Comparison of ENCODE assay signal across 1 cellular context in the genomic region with DNA sequence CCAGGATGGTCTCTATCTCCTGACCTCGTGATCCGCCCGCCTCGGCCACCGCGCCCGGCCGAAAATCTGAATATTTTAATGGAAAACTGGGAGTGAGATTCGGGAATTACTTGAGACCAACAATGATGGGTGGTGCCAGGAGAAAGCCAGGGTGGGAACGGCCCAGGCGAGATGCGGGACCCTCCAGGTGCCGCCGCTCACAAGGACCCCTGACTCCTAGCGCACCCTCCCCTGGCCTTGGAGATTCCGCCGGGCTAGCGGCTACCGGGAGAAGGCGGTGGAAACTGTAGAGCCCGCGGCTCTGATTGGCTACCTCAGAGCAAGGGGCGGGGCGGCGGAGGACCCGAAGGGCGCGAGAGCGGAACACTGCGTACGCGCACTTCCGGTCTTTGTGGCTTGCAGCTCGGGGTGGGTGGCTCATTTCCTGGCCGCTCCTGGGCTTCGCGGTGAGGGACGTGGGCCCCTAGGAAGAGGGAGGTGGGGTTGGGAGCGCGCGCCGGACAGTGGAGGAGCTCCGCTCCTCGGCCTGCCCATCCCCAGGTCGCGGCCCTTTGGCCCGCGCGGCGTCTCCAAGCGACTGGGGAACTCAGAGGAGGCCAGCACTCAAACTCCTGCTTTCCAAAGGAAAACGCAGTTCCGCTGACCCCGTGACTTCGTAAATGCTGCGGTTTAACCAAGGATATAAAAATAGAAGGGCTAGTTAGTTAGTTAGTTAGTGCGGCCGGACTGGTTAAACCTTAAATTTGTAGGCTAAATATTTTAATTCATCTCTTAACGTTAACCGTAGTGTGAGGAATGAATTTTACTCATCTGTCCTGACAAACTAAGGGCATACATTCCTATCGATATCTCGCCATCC.
TF ChIP-seq lines count a peak whose summit lies in the region.

A gene (plus strand): TSS at position 371 of the 859 bp plus-strand sequence. CDS start 1,437 bp downstream, outside the sequence.

TF ChIP-seq in K562, 482 proteins besides CTCF, POLR2A, EP300 and RAD21 (continued from another document and continues in another):
- TF ChIP-seq, protein P1, sequence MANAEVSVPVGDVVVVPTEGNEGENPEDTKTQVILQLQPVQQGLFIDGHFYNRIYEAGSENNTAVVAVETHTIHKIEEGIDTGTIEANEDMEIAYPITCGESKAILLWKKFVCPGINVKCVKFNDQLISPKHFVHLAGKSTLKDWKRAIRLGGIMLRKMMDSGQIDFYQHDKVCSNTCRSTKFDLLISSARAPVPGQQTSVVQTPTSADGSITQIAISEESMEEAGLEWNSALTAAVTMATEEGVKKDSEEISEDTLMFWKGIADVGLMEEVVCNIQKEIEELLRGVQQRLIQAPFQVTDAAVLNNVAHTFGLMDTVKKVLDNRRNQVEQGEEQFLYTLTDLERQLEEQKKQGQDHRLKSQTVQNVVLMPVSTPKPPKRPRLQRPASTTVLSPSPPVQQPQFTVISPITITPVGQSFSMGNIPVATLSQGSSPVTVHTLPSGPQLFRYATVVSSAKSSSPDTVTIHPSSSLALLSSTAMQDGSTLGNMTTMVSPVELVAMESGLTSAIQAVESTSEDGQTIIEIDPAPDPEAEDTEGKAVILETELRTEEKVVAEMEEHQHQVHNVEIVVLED (CRISPR knock-in tag; IDR thresholded peaks at IDR 0.05) = peak; percentile 64; the same call in 1 of the 2 replicates
- TF ChIP-seq NFIC (IDR thresholded peaks at IDR 0.05) = 0 out of 2 replicates have a peak, but pooled peaks have one; percentile 10
- TF ChIP-seq, protein P2, sequence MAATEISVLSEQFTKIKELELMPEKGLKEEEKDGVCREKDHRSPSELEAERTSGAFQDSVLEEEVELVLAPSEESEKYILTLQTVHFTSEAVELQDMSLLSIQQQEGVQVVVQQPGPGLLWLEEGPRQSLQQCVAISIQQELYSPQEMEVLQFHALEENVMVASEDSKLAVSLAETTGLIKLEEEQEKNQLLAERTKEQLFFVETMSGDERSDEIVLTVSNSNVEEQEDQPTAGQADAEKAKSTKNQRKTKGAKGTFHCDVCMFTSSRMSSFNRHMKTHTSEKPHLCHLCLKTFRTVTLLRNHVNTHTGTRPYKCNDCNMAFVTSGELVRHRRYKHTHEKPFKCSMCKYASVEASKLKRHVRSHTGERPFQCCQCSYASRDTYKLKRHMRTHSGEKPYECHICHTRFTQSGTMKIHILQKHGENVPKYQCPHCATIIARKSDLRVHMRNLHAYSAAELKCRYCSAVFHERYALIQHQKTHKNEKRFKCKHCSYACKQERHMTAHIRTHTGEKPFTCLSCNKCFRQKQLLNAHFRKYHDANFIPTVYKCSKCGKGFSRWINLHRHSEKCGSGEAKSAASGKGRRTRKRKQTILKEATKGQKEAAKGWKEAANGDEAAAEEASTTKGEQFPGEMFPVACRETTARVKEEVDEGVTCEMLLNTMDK (IDR thresholded peaks at IDR 0.05; ENCODE audit: borderline replicate concordance, insufficient read depth, low read depth, low read length, poor library complexity, severe bottlenecking) = no peak
- no peak for TF ChIP-seq KAT2B (IDR thresholded peaks at IDR 0.05; ENCODE audit: low read depth, low read length)
- TF ChIP-seq, protein P3, sequence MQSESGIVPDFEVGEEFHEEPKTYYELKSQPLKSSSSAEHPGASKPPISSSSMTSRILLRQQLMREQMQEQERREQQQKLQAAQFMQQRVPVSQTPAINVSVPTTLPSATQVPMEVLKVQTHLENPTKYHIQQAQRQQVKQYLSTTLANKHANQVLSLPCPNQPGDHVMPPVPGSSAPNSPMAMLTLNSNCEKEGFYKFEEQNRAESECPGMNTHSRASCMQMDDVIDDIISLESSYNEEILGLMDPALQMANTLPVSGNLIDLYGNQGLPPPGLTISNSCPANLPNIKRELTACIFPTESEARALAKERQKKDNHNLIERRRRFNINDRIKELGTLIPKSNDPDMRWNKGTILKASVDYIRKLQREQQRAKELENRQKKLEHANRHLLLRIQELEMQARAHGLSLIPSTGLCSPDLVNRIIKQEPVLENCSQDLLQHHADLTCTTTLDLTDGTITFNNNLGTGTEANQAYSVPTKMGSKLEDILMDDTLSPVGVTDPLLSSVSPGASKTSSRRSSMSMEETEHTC (IDR thresholded peaks at IDR 0.05) = no peak
- TF ChIP-seq RBM17 (IDR thresholded peaks at IDR 0.05; ENCODE audit: borderline replicate concordance, low read depth, low read length) = no peak
- TF ChIP-seq ZFP1 (CRISPR knock-in tag; IDR thresholded peaks at IDR 0.05) = peak; percentile 36; the same call in 1 of the 2 replicates
- TF ChIP-seq, protein P4, sequence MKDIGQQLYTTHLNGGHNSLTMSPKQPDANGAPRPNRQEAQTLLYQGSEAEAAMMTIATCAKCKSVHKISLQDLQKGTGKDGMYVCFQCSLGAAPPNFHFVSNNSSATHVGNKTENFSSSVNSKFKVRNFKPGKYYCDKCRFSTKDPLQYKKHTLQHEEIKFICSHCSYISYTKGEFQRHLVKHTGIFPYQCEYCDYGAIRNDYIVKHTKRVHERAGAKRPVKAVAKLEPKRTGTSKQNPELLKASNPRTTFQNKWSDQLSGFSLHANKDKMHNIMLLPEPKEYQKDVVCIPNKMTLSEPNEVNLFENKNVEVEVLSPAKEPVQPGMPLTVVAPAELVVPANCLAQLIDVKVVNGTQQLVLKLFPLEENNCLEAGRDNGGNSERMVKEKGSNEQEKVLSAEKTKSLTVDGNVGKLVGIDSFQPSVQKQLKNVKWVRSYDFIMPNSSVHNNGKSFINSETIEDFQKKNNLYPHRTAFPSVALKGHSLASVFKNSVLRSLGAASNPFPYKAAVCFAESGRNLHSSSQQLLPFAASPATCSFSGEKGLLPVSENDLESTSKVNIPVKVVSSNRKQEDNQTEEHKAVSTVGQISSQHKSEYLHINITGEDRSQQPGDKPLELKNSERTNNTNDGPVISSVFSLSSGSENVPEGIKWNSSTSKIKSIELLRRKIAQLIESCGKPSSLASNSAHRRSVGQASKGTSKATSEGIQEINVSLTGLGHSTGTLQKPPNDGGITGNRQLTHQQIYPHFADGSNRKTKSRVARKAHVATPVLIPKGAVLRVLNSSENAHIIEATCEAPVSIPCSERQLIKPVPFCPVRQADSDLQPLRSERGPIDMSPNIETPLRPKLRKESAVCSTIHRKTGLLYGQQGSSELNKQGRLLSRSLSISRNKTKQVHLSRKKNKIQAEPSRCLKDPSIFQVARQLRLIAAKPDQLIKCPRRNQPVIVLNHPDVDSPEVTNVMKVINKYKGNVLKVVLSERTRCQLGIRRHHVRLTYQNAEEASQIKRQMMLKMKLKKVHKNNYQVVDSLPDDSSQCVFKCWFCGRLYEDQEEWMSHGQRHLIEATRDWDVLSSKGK (CRISPR knock-in tag; IDR thresholded peaks at IDR 0.05) = no peak
- TF ChIP-seq FIP1L1 (IDR thresholded peaks at IDR 0.05; ENCODE audit: low read depth, low read length, poor library complexity, severe bottlenecking) = no peak
- TF ChIP-seq ZNF239 (CRISPR knock-in tag; IDR thresholded peaks at IDR 0.05) = 0 out of 2 replicates have a peak, but pooled peaks have one; percentile 37
- no peak for TF ChIP-seq CHD4 (IDR thresholded peaks at IDR 0.05; ENCODE audit: insufficient read depth, insufficient replicate concordance, low read depth, low read length, poor library complexity, severe bottlenecking)
- no peak; the same call in 1 of the 2 replicates for TF ChIP-seq JUN (IDR thresholded peaks at IDR 0.05; ENCODE audit: borderline replicate concordance, low read depth, low read length)
- no peak for TF ChIP-seq JUN (CRISPR knock-in tag; IDR thresholded peaks at IDR 0.05; ENCODE audit: borderline replicate concordance)
- no peak for TF ChIP-seq ZNF431 (CRISPR knock-in tag; IDR thresholded peaks at IDR 0.05)
- peak; percentile 7 for TF ChIP-seq DACH1 (IDR thresholded peaks at IDR 0.05; ENCODE audit: partially characterized antibody)
- TF ChIP-seq, protein P5, sequence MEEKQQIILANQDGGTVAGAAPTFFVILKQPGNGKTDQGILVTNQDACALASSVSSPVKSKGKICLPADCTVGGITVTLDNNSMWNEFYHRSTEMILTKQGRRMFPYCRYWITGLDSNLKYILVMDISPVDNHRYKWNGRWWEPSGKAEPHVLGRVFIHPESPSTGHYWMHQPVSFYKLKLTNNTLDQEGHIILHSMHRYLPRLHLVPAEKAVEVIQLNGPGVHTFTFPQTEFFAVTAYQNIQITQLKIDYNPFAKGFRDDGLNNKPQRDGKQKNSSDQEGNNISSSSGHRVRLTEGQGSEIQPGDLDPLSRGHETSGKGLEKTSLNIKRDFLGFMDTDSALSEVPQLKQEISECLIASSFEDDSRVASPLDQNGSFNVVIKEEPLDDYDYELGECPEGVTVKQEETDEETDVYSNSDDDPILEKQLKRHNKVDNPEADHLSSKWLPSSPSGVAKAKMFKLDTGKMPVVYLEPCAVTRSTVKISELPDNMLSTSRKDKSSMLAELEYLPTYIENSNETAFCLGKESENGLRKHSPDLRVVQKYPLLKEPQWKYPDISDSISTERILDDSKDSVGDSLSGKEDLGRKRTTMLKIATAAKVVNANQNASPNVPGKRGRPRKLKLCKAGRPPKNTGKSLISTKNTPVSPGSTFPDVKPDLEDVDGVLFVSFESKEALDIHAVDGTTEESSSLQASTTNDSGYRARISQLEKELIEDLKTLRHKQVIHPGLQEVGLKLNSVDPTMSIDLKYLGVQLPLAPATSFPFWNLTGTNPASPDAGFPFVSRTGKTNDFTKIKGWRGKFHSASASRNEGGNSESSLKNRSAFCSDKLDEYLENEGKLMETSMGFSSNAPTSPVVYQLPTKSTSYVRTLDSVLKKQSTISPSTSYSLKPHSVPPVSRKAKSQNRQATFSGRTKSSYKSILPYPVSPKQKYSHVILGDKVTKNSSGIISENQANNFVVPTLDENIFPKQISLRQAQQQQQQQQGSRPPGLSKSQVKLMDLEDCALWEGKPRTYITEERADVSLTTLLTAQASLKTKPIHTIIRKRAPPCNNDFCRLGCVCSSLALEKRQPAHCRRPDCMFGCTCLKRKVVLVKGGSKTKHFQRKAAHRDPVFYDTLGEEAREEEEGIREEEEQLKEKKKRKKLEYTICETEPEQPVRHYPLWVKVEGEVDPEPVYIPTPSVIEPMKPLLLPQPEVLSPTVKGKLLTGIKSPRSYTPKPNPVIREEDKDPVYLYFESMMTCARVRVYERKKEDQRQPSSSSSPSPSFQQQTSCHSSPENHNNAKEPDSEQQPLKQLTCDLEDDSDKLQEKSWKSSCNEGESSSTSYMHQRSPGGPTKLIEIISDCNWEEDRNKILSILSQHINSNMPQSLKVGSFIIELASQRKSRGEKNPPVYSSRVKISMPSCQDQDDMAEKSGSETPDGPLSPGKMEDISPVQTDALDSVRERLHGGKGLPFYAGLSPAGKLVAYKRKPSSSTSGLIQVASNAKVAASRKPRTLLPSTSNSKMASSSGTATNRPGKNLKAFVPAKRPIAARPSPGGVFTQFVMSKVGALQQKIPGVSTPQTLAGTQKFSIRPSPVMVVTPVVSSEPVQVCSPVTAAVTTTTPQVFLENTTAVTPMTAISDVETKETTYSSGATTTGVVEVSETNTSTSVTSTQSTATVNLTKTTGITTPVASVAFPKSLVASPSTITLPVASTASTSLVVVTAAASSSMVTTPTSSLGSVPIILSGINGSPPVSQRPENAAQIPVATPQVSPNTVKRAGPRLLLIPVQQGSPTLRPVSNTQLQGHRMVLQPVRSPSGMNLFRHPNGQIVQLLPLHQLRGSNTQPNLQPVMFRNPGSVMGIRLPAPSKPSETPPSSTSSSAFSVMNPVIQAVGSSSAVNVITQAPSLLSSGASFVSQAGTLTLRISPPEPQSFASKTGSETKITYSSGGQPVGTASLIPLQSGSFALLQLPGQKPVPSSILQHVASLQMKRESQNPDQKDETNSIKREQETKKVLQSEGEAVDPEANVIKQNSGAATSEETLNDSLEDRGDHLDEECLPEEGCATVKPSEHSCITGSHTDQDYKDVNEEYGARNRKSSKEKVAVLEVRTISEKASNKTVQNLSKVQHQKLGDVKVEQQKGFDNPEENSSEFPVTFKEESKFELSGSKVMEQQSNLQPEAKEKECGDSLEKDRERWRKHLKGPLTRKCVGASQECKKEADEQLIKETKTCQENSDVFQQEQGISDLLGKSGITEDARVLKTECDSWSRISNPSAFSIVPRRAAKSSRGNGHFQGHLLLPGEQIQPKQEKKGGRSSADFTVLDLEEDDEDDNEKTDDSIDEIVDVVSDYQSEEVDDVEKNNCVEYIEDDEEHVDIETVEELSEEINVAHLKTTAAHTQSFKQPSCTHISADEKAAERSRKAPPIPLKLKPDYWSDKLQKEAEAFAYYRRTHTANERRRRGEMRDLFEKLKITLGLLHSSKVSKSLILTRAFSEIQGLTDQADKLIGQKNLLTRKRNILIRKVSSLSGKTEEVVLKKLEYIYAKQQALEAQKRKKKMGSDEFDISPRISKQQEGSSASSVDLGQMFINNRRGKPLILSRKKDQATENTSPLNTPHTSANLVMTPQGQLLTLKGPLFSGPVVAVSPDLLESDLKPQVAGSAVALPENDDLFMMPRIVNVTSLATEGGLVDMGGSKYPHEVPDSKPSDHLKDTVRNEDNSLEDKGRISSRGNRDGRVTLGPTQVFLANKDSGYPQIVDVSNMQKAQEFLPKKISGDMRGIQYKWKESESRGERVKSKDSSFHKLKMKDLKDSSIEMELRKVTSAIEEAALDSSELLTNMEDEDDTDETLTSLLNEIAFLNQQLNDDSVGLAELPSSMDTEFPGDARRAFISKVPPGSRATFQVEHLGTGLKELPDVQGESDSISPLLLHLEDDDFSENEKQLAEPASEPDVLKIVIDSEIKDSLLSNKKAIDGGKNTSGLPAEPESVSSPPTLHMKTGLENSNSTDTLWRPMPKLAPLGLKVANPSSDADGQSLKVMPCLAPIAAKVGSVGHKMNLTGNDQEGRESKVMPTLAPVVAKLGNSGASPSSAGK (IDR thresholded peaks at IDR 0.05) = peak; percentile 65
- TF ChIP-seq SMC3 (conservative IDR thresholded peaks at IDR 0.05; ENCODE audit: insufficient read depth, low read depth, low read length) = no peak
- no peak for TF ChIP-seq PTBP1 (IDR thresholded peaks at IDR 0.05; ENCODE audit: low read depth, low read length)
- TF ChIP-seq HDAC2 (IDR thresholded peaks at IDR 0.05) = no peak
- TF ChIP-seq WHSC1 (IDR thresholded peaks at IDR 0.05; ENCODE audit: low read length) = no peak
- TF ChIP-seq TCF7 (IDR thresholded peaks at IDR 0.05; ENCODE audit: borderline replicate concordance) = no peak
- TF ChIP-seq KLF6 (CRISPR knock-in tag; IDR thresholded peaks at IDR 0.05; ENCODE audit: borderline replicate concordance) = 0 out of 2 replicates have a peak, but pooled peaks have one; percentile 31
- TF ChIP-seq NFE2L1 (tag; IDR thresholded peaks at IDR 0.05; ENCODE audit: borderline replicate concordance, low read depth) = no peak
- TF ChIP-seq MEF2D (tag; conservative IDR thresholded peaks at IDR 0.05; ENCODE audit: low read depth) = no peak
- TF ChIP-seq CEBPG (CRISPR knock-in tag; IDR thresholded peaks at IDR 0.05) = no peak
- no peak for TF ChIP-seq CEBPG (tag; conservative IDR thresholded peaks at IDR 0.05 in 1 of 2, IDR thresholded peaks at IDR 0.05 in 1 of 2)
- TF ChIP-seq TAF7 (tag; IDR thresholded peaks at IDR 0.05) = peak; percentile 77
- TF ChIP-seq FOXJ2 (tag; IDR thresholded peaks at IDR 0.05) = no peak
- no peak; the same call in 1 of the 2 replicates for TF ChIP-seq CHCHD3 (CRISPR knock-in tag; IDR thresholded peaks at IDR 0.05)
- TF ChIP-seq ZNF347 (CRISPR knock-in tag; IDR thresholded peaks at IDR 0.05; ENCODE audit: low read depth) = no peak
- TF ChIP-seq RBM15 (IDR thresholded peaks at IDR 0.05; ENCODE audit: insufficient read depth, low read length) = 0 out of 2 replicates have a peak, but pooled peaks have one; percentile 33
- TF ChIP-seq TRIM24 (IDR thresholded peaks at IDR 0.05) = no peak
